In the genomic region with DNA sequence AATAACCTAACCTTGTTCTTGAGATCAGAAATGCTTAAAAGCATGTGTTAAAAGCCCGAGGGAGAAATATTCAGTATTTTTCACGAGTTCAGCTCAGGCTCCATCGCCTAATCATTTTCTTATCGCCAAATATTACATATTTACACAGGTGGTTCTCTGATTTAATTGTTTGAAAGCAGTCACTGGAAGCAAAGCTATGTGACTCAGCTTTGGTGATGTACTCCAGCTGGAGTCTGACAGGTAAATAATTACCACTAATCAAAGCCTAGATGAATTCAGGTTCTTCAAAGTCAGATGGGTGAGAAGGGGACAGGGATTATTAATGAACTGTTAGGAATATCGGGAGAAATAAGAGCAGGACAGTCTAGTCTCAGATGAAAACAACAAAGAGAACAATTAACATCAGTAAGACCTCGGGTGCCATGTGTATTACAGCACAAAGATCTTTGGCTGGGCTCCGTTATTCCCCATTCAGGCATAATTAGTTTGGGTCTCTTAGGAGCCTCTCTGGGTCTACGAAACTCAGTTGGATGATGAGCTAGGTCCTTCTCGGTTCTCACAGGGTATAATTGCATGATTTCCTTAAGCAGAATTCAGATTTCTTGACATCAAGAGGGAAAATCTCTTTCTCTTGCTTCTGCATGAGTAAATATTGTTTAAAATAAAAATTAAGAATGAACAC, we compare ENCODE assay signal across 1 cellular context.
TF ChIP-seq lines count a peak whose summit lies in the region.

No MANE protein-coding gene starts in this region.

TF ChIP-seq in GM23338, 12 proteins besides CTCF, POLR2A, EP300 and RAD21:
- TF ChIP-seq ZNF114 (CRISPR knock-in tag; IDR thresholded peaks at IDR 0.05) (no peak), EZH2phosphoT487 (IDR thresholded peaks at IDR 0.05; ENCODE audit: unreplicated experiment) (no peak), ZNF331 (CRISPR knock-in tag; IDR thresholded peaks at IDR 0.05; ENCODE audit: low read depth) (no peak), CREB1 (CRISPR knock-in tag; IDR thresholded peaks at IDR 0.05; ENCODE audit: low read depth) (no peak), NANOG (IDR thresholded peaks at IDR 0.05; ENCODE audit: borderline replicate concordance) (no peak), EZH2 (IDR thresholded peaks at IDR 0.05; ENCODE audit: low read depth, unreplicated experiment) (no peak)
- TF ChIP-seq, protein P1, sequence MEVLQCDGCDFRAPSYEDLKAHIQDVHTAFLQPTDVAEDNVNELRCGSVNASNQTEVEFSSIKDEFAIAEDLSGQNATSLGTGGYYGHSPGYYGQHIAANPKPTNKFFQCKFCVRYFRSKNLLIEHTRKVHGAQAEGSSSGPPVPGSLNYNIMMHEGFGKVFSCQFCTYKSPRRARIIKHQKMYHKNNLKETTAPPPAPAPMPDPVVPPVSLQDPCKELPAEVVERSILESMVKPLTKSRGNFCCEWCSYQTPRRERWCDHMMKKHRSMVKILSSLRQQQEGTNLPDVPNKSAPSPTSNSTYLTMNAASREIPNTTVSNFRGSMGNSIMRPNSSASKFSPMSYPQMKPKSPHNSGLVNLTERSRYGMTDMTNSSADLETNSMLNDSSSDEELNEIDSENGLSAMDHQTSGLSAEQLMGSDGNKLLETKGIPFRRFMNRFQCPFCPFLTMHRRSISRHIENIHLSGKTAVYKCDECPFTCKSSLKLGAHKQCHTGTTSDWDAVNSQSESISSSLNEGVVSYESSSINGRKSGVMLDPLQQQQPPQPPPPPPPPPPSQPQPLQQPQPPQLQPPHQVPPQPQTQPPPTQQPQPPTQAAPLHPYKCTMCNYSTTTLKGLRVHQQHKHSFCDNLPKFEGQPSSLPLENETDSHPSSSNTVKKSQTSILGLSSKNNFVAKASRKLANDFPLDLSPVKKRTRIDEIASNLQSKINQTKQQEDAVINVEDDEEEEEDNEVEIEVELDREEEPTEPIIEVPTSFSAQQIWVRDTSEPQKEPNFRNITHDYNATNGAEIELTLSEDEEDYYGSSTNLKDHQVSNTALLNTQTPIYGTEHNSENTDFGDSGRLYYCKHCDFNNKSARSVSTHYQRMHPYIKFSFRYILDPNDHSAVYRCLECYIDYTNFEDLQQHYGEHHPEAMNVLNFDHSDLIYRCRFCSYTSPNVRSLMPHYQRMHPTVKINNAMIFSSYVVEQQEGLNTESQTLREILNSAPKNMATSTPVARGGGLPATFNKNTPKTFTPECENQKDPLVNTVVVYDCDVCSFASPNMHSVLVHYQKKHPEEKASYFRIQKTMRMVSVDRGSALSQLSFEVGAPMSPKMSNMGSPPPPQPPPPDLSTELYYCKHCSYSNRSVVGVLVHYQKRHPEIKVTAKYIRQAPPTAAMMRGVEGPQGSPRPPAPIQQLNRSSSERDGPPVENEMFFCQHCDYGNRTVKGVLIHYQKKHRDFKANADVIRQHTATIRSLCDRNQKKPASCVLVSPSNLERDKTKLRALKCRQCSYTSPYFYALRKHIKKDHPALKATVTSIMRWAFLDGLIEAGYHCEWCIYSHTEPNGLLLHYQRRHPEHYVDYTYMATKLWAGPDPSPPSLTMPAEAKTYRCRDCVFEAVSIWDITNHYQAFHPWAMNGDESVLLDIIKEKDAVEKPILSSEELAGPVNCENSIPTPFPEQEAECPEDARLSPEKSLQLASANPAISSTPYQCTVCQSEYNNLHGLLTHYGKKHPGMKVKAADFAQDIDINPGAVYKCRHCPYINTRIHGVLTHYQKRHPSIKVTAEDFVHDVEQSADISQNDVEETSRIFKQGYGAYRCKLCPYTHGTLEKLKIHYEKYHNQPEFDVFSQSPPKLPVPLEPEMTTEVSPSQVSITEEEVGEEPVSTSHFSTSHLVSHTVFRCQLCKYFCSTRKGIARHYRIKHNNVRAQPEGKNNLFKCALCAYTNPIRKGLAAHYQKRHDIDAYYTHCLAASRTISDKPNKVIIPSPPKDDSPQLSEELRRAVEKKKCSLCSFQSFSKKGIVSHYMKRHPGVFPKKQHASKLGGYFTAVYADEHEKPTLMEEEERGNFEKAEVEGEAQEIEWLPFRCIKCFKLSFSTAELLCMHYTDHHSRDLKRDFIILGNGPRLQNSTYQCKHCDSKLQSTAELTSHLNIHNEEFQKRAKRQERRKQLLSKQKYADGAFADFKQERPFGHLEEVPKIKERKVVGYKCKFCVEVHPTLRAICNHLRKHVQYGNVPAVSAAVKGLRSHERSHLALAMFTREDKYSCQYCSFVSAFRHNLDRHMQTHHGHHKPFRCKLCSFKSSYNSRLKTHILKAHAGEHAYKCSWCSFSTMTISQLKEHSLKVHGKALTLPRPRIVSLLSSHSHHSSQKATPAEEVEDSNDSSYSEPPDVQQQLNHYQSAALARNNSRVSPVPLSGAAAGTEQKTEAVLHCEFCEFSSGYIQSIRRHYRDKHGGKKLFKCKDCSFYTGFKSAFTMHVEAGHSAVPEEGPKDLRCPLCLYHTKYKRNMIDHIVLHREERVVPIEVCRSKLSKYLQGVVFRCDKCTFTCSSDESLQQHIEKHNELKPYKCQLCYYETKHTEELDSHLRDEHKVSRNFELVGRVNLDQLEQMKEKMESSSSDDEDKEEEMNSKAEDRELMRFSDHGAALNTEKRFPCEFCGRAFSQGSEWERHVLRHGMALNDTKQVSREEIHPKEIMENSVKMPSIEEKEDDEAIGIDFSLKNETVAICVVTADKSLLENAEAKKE (CRISPR knock-in tag; IDR thresholded peaks at IDR 0.05): no peak
- TF ChIP-seq, protein P2, sequence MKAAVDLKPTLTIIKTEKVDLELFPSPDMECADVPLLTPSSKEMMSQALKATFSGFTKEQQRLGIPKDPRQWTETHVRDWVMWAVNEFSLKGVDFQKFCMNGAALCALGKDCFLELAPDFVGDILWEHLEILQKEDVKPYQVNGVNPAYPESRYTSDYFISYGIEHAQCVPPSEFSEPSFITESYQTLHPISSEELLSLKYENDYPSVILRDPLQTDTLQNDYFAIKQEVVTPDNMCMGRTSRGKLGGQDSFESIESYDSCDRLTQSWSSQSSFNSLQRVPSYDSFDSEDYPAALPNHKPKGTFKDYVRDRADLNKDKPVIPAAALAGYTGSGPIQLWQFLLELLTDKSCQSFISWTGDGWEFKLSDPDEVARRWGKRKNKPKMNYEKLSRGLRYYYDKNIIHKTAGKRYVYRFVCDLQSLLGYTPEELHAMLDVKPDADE (IDR thresholded peaks at IDR 0.05): no peak
